11 cellular contexts compared by ENCODE assay signal in the genomic region with DNA sequence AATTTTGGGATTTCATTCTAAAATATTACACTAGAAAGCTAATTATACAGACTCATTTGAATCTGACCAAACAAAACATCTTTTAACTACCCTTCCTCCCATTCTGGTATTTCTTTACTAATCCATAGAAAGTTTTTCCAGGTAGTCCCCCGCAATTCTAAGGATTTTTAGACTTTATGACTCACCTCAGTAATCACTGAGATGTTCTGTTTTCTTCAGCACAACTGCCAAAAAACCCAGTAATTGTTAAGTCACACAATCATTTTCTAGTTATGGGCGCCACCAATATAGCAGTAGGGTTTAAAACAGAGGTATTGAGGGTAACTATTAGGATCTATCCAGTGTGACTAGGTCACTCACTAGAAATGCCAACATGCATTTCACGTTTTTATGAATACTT. TPM values are rescaled to one million over a fixed set of nuclear protein-coding genes. Genes with fewer than 3 reads are reported as not detected.
DNase-seq lines count a peak whose midpoint lies in the region; ATAC-seq lines count a peak whose summit lies in the region.
"Had no signal": no experiment of that assay in that cellular context is flagged by ENCODE, and none has a peak within 500 bp of the region (broad histone marks: within the 10 kb centered on the region; RNA-seq: fewer than 3 reads in every experiment).

No MANE protein-coding gene starts in this region.

- WGBS in neuronal stem cell (ENCODE audit: extremely low coverage in 2 of 2, insufficient read length in 2 of 2, insufficient replicate concordance in 1 of 2), 2 donors, result no CpG with 5 or more reads among the region's 3 CpGs

- H3K9me3 ChIP-seq in MG63, result no peaks in the 10 kb centered on the region
- H3K9me3 ChIP-seq in endocrine pancreas (ENCODE audit: control insufficient read depth, low read length), result no peaks in the 10 kb centered on the region
- no peaks in the 10 kb centered on the region for H3K9me3 ChIP-seq in neuronal stem cell (replicated peaks in 1 of 2; ENCODE audit: control insufficient read depth in 2 of 2, insufficient read depth in 1 of 2, low read depth in 1 of 2, low read length in 2 of 2)

- H3K4me3 ChIP-seq in MG63 (peak overlapping the region; percentile 91), endocrine pancreas (ENCODE audit: control insufficient read depth, insufficient read depth, low read length) (peak overlapping the region; percentile 97), neuronal stem cell (ENCODE audit: low read length in 2 of 2) (peak overlapping the region; percentile 51 to 66)

- H3K27ac ChIP-seq in neuronal stem cell (replicated peaks; ENCODE audit: low read length), result no peak overlapping the region

- no peaks in the 10 kb centered on the region for H3K27me3 Mint-ChIP-seq in activated T-cell treated with anti-CD3 and anti-CD28 coated beads, Interleukin-2, amount 50 U/mL, for 4 hours (ENCODE audit: low read depth)
- H3K27me3 Mint-ChIP-seq: central memory CD8-positive, alpha-beta T cell had no signal

- DNase-seq in CD1c-positive myeloid dendritic cell (ENCODE audit: extremely low spot score), result peak; percentile 35
- no peak for DNase-seq in MG63
- no peak for DNase-seq in neuronal stem cell (ENCODE audit: low spot score)
- DNase-seq in NCI-H524 treated with DMSO at 0.1 percent for 48 hours (lab: John Stamatoyannopoulos, UW), result no peak
- no peak for DNase-seq in activated T-cell treated with anti-CD3 and anti-CD28 coated beads, Interleukin-2, amount 50 U/mL, for 4 hours
- no peak for DNase-seq in stimulated activated CD4-positive, alpha-beta T cell treated with anti-CD3 and anti-CD28 coated beads, Interleukin-2, amount 100 ng/mL, for 48 hours
- DNase-seq: stimulated activated CD4-positive, alpha-beta T cell treated with anti-CD3 and anti-CD28 coated beads, Interleukin-1b, Interleukin-23, amount 100 ng/mL, for 48 hours had no signal

- H3K27me3 ChIP-seq in MG63 (no peaks in the 10 kb centered on the region), endocrine pancreas (ENCODE audit: control insufficient read depth, insufficient read depth, low read length) (no peaks in the 10 kb centered on the region), neuronal stem cell (ENCODE audit: control insufficient read depth in 3 of 3, insufficient read depth in 3 of 3, low read depth in 1 of 3, low read length in 3 of 3) (no peaks in the 10 kb centered on the region)

- H3K23ac ChIP-seq in neuronal stem cell (ENCODE audit: low read depth, low read length, poor library complexity), result no peak overlapping the region

- peaks cover 43% of the 10 kb centered on the region for H3K4me1 Mint-ChIP-seq in activated T-cell treated with anti-CD3 and anti-CD28 coated beads, Interleukin-2, amount 50 U/mL, for 4 hours (ENCODE audit: low read depth)

- peaks cover 30% of the 10 kb centered on the region for H3K36me3 ChIP-seq in MG63
- peaks cover 4% of the 10 kb centered on the region for H3K36me3 ChIP-seq in endocrine pancreas (ENCODE audit: control insufficient read depth, insufficient read depth, low read length)
- peaks cover 9 to 58% of the 10 kb centered on the region in 2 donors for H3K36me3 ChIP-seq in neuronal stem cell (replicated peaks in 1 of 2; ENCODE audit: control insufficient read depth in 2 of 2, insufficient read depth in 2 of 2, low read length in 2 of 2)

- peaks cover 12% of the 10 kb centered on the region for H3K79me1 ChIP-seq in neuronal stem cell (ENCODE audit: low read depth, low read length)

- H2BK15ac ChIP-seq in neuronal stem cell (ENCODE audit: low read length), result no peak overlapping the region

- H3K4ac ChIP-seq in neuronal stem cell (ENCODE audit: low read length), result no peak overlapping the region

- H2AFZ ChIP-seq in neuronal stem cell (ENCODE audit: low read length), result no peak overlapping the region

- H3K9ac ChIP-seq in endocrine pancreas (ENCODE audit: control insufficient read depth, insufficient read depth, low read length) (no peak overlapping the region), neuronal stem cell (ENCODE audit: low read depth, low read length, poor library complexity) (no peak overlapping the region)

- no peak overlapping the region for H2BK120ac ChIP-seq in neuronal stem cell (ENCODE audit: low read depth, low read length)

- no peak overlapping the region for H4K8ac ChIP-seq in neuronal stem cell (ENCODE audit: low read depth, low read length)

- no peak overlapping the region for H2BK12ac ChIP-seq in neuronal stem cell (ENCODE audit: low read length)

- H2BK5ac ChIP-seq in neuronal stem cell (ENCODE audit: low read length), result no peak overlapping the region

- no peak overlapping the region for H3K18ac ChIP-seq in neuronal stem cell (ENCODE audit: low read length)

- no peaks in the 10 kb centered on the region for H3K9me3 Mint-ChIP-seq in activated T-cell treated with anti-CD3 and anti-CD28 coated beads, Interleukin-2, amount 50 U/mL, for 4 hours
- H3K9me3 Mint-ChIP-seq: central memory CD8-positive, alpha-beta T cell; T-helper 1 cell treated with Interleukin-12 subunit alpha and Interleukin-12 subunit beta and Interleukin-4 antibody, amounts not matched to agents 30 μg/mL and 1 μg/mL, for 36 hours had no signal

- no peak overlapping the region for H3K14ac ChIP-seq in neuronal stem cell (ENCODE audit: low read length)

- no peak for ATAC-seq in HG02970 (IDR thresholded peaks at IDR 0.05; ENCODE audit: low FRiP score, unreplicated experiment)
- no peak for ATAC-seq in activated T-cell treated with anti-CD3 and anti-CD28 coated beads, Interleukin-2, amount 50 U/mL, for 4 hours

- H3K4me1 ChIP-seq in endocrine pancreas (ENCODE audit: control insufficient read depth, insufficient read depth, low read length) (peaks cover 14% of the 10 kb centered on the region), neuronal stem cell (ENCODE audit: control insufficient read depth in 2 of 2, insufficient read depth in 1 of 2, low read depth in 1 of 2, low read length in 2 of 2) (peaks cover 0 to 4% of the 10 kb centered on the region in 2 donors)

- peaks cover 26% of the 10 kb centered on the region for H3K36me3 Mint-ChIP-seq in activated T-cell treated with anti-CD3 and anti-CD28 coated beads, Interleukin-2, amount 50 U/mL, for 4 hours (ENCODE audit: insufficient read depth)

- H3K4me2 ChIP-seq in neuronal stem cell (ENCODE audit: insufficient read depth, low read length, poor library complexity, severe bottlenecking), result peak overlapping the region; percentile 53

- H4K91ac ChIP-seq in neuronal stem cell (ENCODE audit: low read depth, low read length, poor library complexity), result no peak overlapping the region

- H3K4me3 Mint-ChIP-seq in activated T-cell treated with anti-CD3 and anti-CD28 coated beads, Interleukin-2, amount 50 U/mL, for 4 hours, result no peak overlapping the region
- H3K4me3 Mint-ChIP-seq: central memory CD8-positive, alpha-beta T cell had no signal

- H2AK5ac ChIP-seq in neuronal stem cell (ENCODE audit: low read depth, low read length), result no peak overlapping the region

RNA-seq across cellular contexts. Expression of gene ARID4A, which starts 1.6 kb away (rescaled TPM):
- 1.3 and 15.2 TPM in 2 replicates for total RNA-seq in MG63 (2014; rRNA removed; shearing (Covaris generic); ENCODE audit: low replicate concordance)
- 24.6 TPM for polyA plus RNA-seq in neuronal stem cell (2013, experiment 1 of 2)
- 24.5 TPM for polyA plus RNA-seq in neuronal stem cell (2013, experiment 2 of 2)
- total RNA-seq in activated T-cell treated with anti-CD3 and anti-CD28 coated beads, Interleukin-2, amount 50 U/mL, for 4 hours, result 10 to 100 TPM; 12.2 to 17.4 (median 13.2) TPM

RNA-seq across cellular contexts. Expression of gene PSMA3, which starts 52.1 kb away (rescaled TPM):
- total RNA-seq in MG63 (2014; rRNA removed; shearing (Covaris generic); ENCODE audit: low replicate concordance), result 96.6 and 98.8 TPM in 2 replicates
- 395 TPM for polyA plus RNA-seq in neuronal stem cell (2013, experiment 1 of 2)
- 386 TPM for polyA plus RNA-seq in neuronal stem cell (2013, experiment 2 of 2)
- total RNA-seq in activated T-cell treated with anti-CD3 and anti-CD28 coated beads, Interleukin-2, amount 50 U/mL, for 4 hours, result 100 to 1,000 TPM; 485 to 528 (median 512) TPM
